In the genomic region with DNA sequence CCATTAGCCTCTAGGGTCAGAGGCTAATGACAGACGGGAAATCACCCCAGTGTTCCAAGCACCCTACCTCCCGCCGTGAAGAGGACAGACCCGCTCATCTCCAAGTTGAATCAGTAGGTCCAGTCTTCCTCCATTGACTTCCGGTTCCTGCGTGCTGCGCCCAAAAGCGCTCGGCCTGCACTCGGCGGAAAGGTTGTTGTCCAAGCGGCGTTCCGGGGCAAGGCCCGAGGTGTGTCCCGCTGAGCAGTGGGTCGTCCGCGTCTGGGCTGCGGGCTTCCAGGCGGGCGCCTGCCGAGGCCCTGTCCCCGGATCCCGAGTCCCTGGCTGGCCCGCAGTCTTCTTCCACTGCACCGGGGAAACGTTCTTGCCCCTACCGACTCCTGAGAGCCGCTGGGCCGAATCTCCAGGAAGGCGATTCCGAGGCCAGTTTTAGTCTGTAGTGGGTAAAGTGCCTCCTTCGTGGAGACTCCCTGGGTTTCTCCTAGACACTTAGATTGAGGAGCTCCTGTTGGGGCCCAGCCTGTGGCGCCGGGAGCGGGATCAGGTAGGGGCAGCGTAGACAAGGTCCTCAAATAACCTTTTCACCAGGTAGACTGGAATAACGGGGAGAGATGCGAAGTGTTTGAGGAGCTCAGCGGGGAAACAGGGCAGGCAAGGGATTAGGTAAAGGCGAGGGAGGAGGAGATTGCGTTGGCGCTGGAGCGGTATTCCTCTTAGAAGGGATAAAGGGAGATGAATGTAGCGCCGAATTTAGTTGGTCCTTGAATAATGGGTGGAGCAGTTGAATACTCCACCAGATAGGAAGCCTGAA, we compare ENCODE assay signal across 1 cellular context.
A peak's percentile ranks its signal among the peaks of the same experiment; 100 is the strongest.
TF ChIP-seq lines count a peak whose summit lies in the region.

A gene with protein sequence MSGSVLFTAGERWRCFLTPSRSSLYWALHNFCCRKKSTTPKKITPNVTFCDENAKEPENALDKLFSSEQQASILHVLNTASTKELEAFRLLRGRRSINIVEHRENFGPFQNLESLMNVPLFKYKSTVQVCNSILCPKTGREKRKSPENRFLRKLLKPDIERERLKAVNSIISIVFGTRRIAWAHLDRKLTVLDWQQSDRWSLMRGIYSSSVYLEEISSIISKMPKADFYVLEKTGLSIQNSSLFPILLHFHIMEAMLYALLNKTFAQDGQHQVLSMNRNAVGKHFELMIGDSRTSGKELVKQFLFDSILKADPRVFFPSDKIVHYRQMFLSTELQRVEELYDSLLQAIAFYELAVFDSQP (minus strand): TSS at position 138 of the 811 bp plus-strand sequence. CDS start 40 bp downstream, at position 98.

TF ChIP-seq in HepG2, 621 proteins besides CTCF, POLR2A, EP300 and RAD21 (continued from another document and continues in another):
- TF ChIP-seq, protein P1, sequence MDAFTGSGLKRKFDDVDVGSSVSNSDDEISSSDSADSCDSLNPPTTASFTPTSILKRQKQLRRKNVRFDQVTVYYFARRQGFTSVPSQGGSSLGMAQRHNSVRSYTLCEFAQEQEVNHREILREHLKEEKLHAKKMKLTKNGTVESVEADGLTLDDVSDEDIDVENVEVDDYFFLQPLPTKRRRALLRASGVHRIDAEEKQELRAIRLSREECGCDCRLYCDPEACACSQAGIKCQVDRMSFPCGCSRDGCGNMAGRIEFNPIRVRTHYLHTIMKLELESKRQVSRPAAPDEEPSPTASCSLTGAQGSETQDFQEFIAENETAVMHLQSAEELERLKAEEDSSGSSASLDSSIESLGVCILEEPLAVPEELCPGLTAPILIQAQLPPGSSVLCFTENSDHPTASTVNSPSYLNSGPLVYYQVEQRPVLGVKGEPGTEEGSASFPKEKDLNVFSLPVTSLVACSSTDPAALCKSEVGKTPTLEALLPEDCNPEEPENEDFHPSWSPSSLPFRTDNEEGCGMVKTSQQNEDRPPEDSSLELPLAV (CRISPR knock-in tag; conservative IDR thresholded peaks at IDR 0.05; ENCODE audit: low read depth): no peak
- TF ChIP-seq, protein P2, sequence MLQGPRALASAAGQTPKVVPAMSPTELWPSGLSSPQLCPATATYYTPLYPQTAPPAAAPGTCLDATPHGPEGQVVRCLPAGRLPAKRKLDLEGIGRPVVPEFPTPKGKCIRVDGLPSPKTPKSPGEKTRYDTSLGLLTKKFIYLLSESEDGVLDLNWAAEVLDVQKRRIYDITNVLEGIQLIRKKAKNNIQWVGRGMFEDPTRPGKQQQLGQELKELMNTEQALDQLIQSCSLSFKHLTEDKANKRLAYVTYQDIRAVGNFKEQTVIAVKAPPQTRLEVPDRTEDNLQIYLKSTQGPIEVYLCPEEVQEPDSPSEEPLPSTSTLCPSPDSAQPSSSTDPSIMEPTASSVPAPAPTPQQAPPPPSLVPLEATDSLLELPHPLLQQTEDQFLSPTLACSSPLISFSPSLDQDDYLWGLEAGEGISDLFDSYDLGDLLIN (CRISPR knock-in tag; IDR thresholded peaks at IDR 0.05; ENCODE audit: borderline replicate concordance): peak; percentile 81; the same call in 1 of the 2 replicates
- TF ChIP-seq ATF7-NPFF (CRISPR knock-in tag; IDR thresholded peaks at IDR 0.05; ENCODE audit: low read depth) (0 out of 2 replicates have a peak, but pooled peaks have one; percentile 29), SNRNP70 (IDR thresholded peaks at IDR 0.05; ENCODE audit: low read depth, low read length) (no peak), ZNF383 (CRISPR knock-in tag; IDR thresholded peaks at IDR 0.05; ENCODE audit: borderline replicate concordance) (no peak; the same call in 1 of the 2 replicates), ERF (CRISPR knock-in tag; IDR thresholded peaks at IDR 0.05) (peak; percentile 95), HNRNPLL (IDR thresholded peaks at IDR 0.05; ENCODE audit: low read depth, low read length, poor library complexity, severe bottlenecking) (peak; percentile 65), ZNF7 (CRISPR knock-in tag; IDR thresholded peaks at IDR 0.05) (no peak; the same call in 1 of the 2 replicates), ATRX (CRISPR knock-in tag; IDR thresholded peaks at IDR 0.05; ENCODE audit: borderline replicate concordance) (no peak), ZNF501 (CRISPR knock-in tag; IDR thresholded peaks at IDR 0.05) (peak; percentile 97), ZNF558 (CRISPR knock-in tag; IDR thresholded peaks at IDR 0.05; ENCODE audit: borderline replicate concordance) (peak; percentile 49; the same call in 1 of the 2 replicates), NFKB2 (CRISPR knock-in tag; IDR thresholded peaks at IDR 0.05; ENCODE audit: borderline replicate concordance) (peak; percentile 97), SRSF4 (IDR thresholded peaks at IDR 0.05; ENCODE audit: low read depth, low read length, poor library complexity, severe bottlenecking) (no peak), ZNF776 (CRISPR knock-in tag; IDR thresholded peaks at IDR 0.05) (peak; percentile 70; the same call in 1 of the 2 replicates), ZNF629 (CRISPR knock-in tag; conservative IDR thresholded peaks at IDR 0.05) (peak; percentile 76), ZFP36L1 (CRISPR knock-in tag; IDR thresholded peaks at IDR 0.05) (peak; percentile 72; the same call in 1 of the 2 replicates), ZNF256 (CRISPR knock-in tag; conservative IDR thresholded peaks at IDR 0.05) (no peak; the same call in 1 of the 2 replicates), TCF7L2 (IDR thresholded peaks at IDR 0.05; ENCODE audit: low read depth, low read length) (no peak), PHF21A (CRISPR knock-in tag; IDR thresholded peaks at IDR 0.05) (peak; percentile 75; the same call in 1 of the 2 replicates), SSRP1 (CRISPR knock-in tag; IDR thresholded peaks at IDR 0.05) (peak; percentile 90), SNAPC2 (CRISPR knock-in tag; IDR thresholded peaks at IDR 0.05) (no peak; the same call in 1 of the 2 replicates), ZNF607 (CRISPR knock-in tag; IDR thresholded peaks at IDR 0.05; ENCODE audit: borderline replicate concordance) (no peak), IRX3 (CRISPR knock-in tag; IDR thresholded peaks at IDR 0.05; ENCODE audit: borderline replicate concordance, low read depth) (no peak; the same call in 1 of the 2 replicates), ZFP36L2 (CRISPR knock-in tag; IDR thresholded peaks at IDR 0.05) (no peak), ZSCAN29 (CRISPR knock-in tag; conservative IDR thresholded peaks at IDR 0.05) (peak; percentile 98), MLLT10 (CRISPR knock-in tag; IDR thresholded peaks at IDR 0.05) (0 out of 2 replicates have a peak, but pooled peaks have one; percentile 45), ZNF703 (CRISPR knock-in tag; IDR thresholded peaks at IDR 0.05; ENCODE audit: borderline replicate concordance) (no peak), SP5 (CRISPR knock-in tag; IDR thresholded peaks at IDR 0.05; ENCODE audit: borderline replicate concordance, low read depth) (peak; percentile 63; the same call in 1 of the 2 replicates), SCMH1 (CRISPR knock-in tag; IDR thresholded peaks at IDR 0.05; ENCODE audit: borderline replicate concordance) (no peak), FOSL1 (CRISPR knock-in tag; IDR thresholded peaks at IDR 0.05; ENCODE audit: borderline replicate concordance) (peak; percentile 36; the same call in 1 of the 2 replicates), SRF (IDR thresholded peaks at IDR 0.05; ENCODE audit: low read depth, low read length) (peak; percentile 65; the same call in 1 of the 2 replicates), ZNF343 (CRISPR knock-in tag; IDR thresholded peaks at IDR 0.05) (peak; percentile 82; the same call in 1 of the 2 replicates), ZKSCAN8 (CRISPR knock-in tag; IDR thresholded peaks at IDR 0.05; ENCODE audit: borderline replicate concordance) (peak; percentile 72; the same call in 1 of the 2 replicates), ZNF30 (CRISPR knock-in tag; IDR thresholded peaks at IDR 0.05) (no peak; the same call in 1 of the 2 replicates), ZNF136 (CRISPR knock-in tag; IDR thresholded peaks at IDR 0.05; ENCODE audit: low read depth) (peak; percentile 68; the same call in 1 of the 2 replicates), CEBPB (IDR thresholded peaks at IDR 0.05; ENCODE audit: borderline replicate concordance, low read depth, low read length) (no peak), FOXP1 (IDR thresholded peaks at IDR 0.05) (no peak), FOXP1 (CRISPR knock-in tag; IDR thresholded peaks at IDR 0.05) (peak; percentile 69)
- TF ChIP-seq, protein P3, sequence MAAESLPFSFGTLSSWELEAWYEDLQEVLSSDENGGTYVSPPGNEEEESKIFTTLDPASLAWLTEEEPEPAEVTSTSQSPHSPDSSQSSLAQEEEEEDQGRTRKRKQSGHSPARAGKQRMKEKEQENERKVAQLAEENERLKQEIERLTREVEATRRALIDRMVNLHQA (CRISPR knock-in tag; IDR thresholded peaks at IDR 0.05): no peak
- TF ChIP-seq, protein P4, sequence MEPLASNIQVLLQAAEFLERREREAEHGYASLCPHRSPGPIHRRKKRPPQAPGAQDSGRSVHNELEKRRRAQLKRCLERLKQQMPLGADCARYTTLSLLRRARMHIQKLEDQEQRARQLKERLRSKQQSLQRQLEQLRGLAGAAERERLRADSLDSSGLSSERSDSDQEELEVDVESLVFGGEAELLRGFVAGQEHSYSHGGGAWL (CRISPR knock-in tag; IDR thresholded peaks at IDR 0.05): peak; percentile 90; the same call in 1 of the 2 replicates
- TF ChIP-seq, protein P5, sequence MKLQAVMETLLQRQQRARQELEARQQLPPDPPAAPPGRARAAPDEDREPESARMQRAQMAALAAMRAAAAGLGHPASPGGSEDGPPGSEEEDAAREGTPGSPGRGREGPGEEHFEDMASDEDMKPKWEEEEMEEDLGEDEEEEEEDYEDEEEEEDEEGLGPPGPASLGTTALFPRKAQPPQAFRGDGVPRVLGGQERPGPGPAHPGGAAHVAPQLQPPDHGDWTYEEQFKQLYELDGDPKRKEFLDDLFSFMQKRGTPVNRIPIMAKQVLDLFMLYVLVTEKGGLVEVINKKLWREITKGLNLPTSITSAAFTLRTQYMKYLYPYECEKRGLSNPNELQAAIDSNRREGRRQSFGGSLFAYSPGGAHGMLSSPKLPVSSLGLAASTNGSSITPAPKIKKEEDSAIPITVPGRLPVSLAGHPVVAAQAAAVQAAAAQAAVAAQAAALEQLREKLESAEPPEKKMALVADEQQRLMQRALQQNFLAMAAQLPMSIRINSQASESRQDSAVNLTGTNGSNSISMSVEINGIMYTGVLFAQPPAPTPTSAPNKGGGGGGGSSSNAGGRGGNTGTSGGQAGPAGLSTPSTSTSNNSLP (IDR thresholded peaks at IDR 0.05; ENCODE audit: low read depth, low read length): no peak
- TF ChIP-seq, protein P6, sequence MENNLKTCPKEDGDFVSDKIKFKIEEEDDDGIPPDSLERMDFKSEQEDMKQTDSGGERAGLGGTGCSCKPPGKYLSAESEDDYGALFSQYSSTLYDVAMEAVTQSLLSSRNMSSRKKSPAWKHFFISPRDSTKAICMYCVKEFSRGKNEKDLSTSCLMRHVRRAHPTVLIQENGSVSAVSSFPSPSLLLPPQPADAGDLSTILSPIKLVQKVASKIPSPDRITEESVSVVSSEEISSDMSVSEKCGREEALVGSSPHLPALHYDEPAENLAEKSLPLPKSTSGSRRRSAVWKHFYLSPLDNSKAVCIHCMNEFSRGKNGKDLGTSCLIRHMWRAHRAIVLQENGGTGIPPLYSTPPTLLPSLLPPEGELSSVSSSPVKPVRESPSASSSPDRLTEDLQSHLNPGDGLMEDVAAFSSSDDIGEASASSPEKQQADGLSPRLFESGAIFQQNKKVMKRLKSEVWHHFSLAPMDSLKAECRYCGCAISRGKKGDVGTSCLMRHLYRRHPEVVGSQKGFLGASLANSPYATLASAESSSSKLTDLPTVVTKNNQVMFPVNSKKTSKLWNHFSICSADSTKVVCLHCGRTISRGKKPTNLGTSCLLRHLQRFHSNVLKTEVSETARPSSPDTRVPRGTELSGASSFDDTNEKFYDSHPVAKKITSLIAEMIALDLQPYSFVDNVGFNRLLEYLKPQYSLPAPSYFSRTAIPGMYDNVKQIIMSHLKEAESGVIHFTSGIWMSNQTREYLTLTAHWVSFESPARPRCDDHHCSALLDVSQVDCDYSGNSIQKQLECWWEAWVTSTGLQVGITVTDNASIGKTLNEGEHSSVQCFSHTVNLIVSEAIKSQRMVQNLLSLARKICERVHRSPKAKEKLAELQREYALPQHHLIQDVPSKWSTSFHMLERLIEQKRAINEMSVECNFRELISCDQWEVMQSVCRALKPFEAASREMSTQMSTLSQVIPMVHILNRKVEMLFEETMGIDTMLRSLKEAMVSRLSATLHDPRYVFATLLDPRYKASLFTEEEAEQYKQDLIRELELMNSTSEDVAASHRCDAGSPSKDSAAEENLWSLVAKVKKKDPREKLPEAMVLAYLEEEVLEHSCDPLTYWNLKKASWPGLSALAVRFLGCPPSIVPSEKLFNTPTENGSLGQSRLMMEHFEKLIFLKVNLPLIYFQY (CRISPR knock-in tag; IDR thresholded peaks at IDR 0.05; ENCODE audit: borderline replicate concordance): peak; percentile 91; the same call in 1 of the 2 replicates
- TF ChIP-seq, protein P7, sequence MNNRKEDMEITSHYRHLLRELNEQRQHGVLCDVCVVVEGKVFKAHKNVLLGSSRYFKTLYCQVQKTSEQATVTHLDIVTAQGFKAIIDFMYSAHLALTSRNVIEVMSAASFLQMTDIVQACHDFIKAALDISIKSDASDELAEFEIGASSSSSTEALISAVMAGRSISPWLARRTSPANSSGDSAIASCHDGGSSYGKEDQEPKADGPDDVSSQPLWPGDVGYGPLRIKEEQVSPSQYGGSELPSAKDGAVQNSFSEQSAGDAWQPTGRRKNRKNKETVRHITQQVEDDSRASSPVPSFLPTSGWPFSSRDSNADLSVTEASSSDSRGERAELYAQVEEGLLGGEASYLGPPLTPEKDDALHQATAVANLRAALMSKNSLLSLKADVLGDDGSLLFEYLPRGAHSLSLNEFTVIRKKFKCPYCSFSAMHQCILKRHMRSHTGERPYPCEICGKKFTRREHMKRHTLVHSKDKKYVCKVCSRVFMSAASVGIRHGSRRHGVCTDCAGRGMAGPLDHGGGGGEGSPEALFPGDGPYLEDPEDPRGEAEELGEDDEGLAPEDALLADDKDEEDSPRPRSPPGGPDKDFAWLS (CRISPR knock-in tag; IDR thresholded peaks at IDR 0.05; ENCODE audit: borderline replicate concordance): no peak
- TF ChIP-seq, protein P8, sequence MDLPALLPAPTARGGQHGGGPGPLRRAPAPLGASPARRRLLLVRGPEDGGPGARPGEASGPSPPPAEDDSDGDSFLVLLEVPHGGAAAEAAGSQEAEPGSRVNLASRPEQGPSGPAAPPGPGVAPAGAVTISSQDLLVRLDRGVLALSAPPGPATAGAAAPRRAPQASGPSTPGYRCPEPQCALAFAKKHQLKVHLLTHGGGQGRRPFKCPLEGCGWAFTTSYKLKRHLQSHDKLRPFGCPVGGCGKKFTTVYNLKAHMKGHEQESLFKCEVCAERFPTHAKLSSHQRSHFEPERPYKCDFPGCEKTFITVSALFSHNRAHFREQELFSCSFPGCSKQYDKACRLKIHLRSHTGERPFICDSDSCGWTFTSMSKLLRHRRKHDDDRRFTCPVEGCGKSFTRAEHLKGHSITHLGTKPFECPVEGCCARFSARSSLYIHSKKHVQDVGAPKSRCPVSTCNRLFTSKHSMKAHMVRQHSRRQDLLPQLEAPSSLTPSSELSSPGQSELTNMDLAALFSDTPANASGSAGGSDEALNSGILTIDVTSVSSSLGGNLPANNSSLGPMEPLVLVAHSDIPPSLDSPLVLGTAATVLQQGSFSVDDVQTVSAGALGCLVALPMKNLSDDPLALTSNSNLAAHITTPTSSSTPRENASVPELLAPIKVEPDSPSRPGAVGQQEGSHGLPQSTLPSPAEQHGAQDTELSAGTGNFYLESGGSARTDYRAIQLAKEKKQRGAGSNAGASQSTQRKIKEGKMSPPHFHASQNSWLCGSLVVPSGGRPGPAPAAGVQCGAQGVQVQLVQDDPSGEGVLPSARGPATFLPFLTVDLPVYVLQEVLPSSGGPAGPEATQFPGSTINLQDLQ (CRISPR knock-in tag; IDR thresholded peaks at IDR 0.05): 0 out of 2 replicates have a peak, but pooled peaks have one; percentile 76
